In genomic region chr1:155128469-155128754, GRCh38 we compare ENCODE assay signal across 8 cellular contexts. TPM values are rescaled to one million over a fixed set of nuclear protein-coding genes. Genes with fewer than 3 reads are reported as not detected.
A peak's percentile ranks its signal among the peaks of the same experiment; 100 is the strongest.
DNase-seq lines count a peak whose midpoint lies in the region; ATAC-seq and TF ChIP-seq lines count a peak whose summit lies in the region.

No MANE protein-coding gene starts in this region.

- H3K4me2 ChIP-seq in parathyroid adenoma (ENCODE audit: low read length) (peak overlapping the region; percentile 57), GM23248 (ENCODE audit: unreplicated experiment) (no peak overlapping the region)

- intact Hi-C loops in CD4-positive, alpha-beta memory T cell (cut with micrococcal nuclease), result loop anchor here (5.0 kb wide), 1 partner anchor 36 kb away; no protein-coding TSS in a partner anchor

- H3K36me3 ChIP-seq in CD4-positive, alpha-beta memory T cell (ENCODE audit: insufficient read depth, low read length), result no peaks in the 10 kb centered on the region
- H3K36me3 ChIP-seq in SJCRH30 (no peaks in the 10 kb centered on the region), parathyroid adenoma (ENCODE audit: control insufficient read depth, insufficient read depth, low read length) (no peaks in the 10 kb centered on the region), GM23248 (ENCODE audit: low read depth) (no peaks in the 10 kb centered on the region)

- H3K27ac Mint-ChIP-seq in CD4-positive, alpha-beta memory T cell, result peak overlapping the region in 5 of 7 donors; percentile 14 to 72 (median 63)
- no peak overlapping the region for H3K27ac Mint-ChIP-seq in HFFc6

- peaks cover 12% of the 10 kb centered on the region for H3K27me3 ChIP-seq in CD4-positive, alpha-beta memory T cell (ENCODE audit: insufficient read depth, low read length)
- H3K27me3 ChIP-seq in SJCRH30 (peaks cover 14% of the 10 kb centered on the region; the same call in 1 of the 2 replicates), parathyroid adenoma (ENCODE audit: control insufficient read depth, insufficient read depth, low read length) (no peaks in the 10 kb centered on the region), GM23248 (replicated peaks; ENCODE audit: insufficient read depth) (peaks cover 53% of the 10 kb centered on the region)

- no peak for TF ChIP-seq CTCF in parathyroid adenoma (IDR thresholded peaks at IDR 0.05)
- no peak for TF ChIP-seq CTCF in HFFc6 (IDR thresholded peaks at IDR 0.05)

- peaks cover 32% of the 10 kb centered on the region for H3K4me1 ChIP-seq in CD4-positive, alpha-beta memory T cell (ENCODE audit: insufficient read depth, low read length)
- peaks cover 52% of the 10 kb centered on the region for H3K4me1 ChIP-seq in SJCRH30
- H3K4me1 ChIP-seq in parathyroid adenoma, result peaks cover 2% of the 10 kb centered on the region
- H3K4me1 ChIP-seq in GM23248 (ENCODE audit: insufficient read depth), result 0 out of 2 replicates have a peak, but pooled peaks cover 10% of the 10 kb centered on the region

- no peaks in the 10 kb centered on the region for H4K20me1 ChIP-seq in GM23248 (ENCODE audit: insufficient read depth)

- ATAC-seq in GM19397 (IDR thresholded peaks at IDR 0.05; ENCODE audit: unreplicated experiment), result no peak
- ATAC-seq in GM19455 (IDR thresholded peaks at IDR 0.05; ENCODE audit: unreplicated experiment), result no peak

- no peak for DNase-seq in CD4-positive, alpha-beta memory T cell
- no peak for DNase-seq in SJCRH30
- DNase-seq in epithelial cell of prostate (ENCODE audit: low read depth, low spot score), result no peak
- no peak for DNase-seq in HFFc6
- DNase-seq in GM23248, result no peak

- H3K4me3 ChIP-seq in CD4-positive, alpha-beta memory T cell (ENCODE audit: low read length in 2 of 2), result peak overlapping the region in 1 of 2 donors; percentile 2
- H3K4me3 ChIP-seq in SJCRH30, result peak overlapping the region; percentile 58
- H3K4me3 ChIP-seq in parathyroid adenoma (ENCODE audit: low read depth, low read length), result peak overlapping the region; percentile 75
- H3K4me3 ChIP-seq in GM23248, result no peak overlapping the region

- in situ Hi-C loops in GM23248 (cut with MboI), result no loop called here

- H3K9me2 ChIP-seq in GM23248 (ENCODE audit: insufficient read depth), result no peaks in the 10 kb centered on the region

- no peaks in the 10 kb centered on the region for H3K9me3 ChIP-seq in CD4-positive, alpha-beta memory T cell (ENCODE audit: control insufficient read depth in 1 of 2, low read length in 2 of 2)
- H3K9me3 ChIP-seq in SJCRH30 (replicated peaks) (no peaks in the 10 kb centered on the region), parathyroid adenoma (ENCODE audit: control insufficient read depth, low read length) (no peaks in the 10 kb centered on the region), GM23248 (ENCODE audit: low read depth) (no peaks in the 10 kb centered on the region)

- no peaks in the 10 kb centered on the region for H3K36me3 Mint-ChIP-seq in CD4-positive, alpha-beta memory T cell
- H3K36me3 Mint-ChIP-seq in HFFc6 (ENCODE audit: low read depth), result no peaks in the 10 kb centered on the region

- H2AFZ ChIP-seq in parathyroid adenoma, result no peak overlapping the region
- H2AFZ ChIP-seq in GM23248, result no peak overlapping the region

- H3K9me3 Mint-ChIP-seq in CD4-positive, alpha-beta memory T cell, result peaks cover 0 to 2% (median 0%) of the 10 kb centered on the region in 8 donors
- no peaks in the 10 kb centered on the region for H3K9me3 Mint-ChIP-seq in HFFc6

- H3K4me1 Mint-ChIP-seq in CD4-positive, alpha-beta memory T cell, result peaks cover 18 to 50% (median 27%) of the 10 kb centered on the region in 4 donors
- H3K4me1 Mint-ChIP-seq in HFFc6 (ENCODE audit: low read depth), result peaks cover 34% of the 10 kb centered on the region

- 41 to 52% methylated on average over 1 of the region's 1 CpG for WGBS in GM23248 (ENCODE audit: low coverage in 1 of 2, low lambda C conversion rate in 2 of 2, missing lambda C conversion rate in 2 of 2), 2 experiments

- no peaks in the 10 kb centered on the region for H3K79me2 ChIP-seq in parathyroid adenoma
- H3K79me2 ChIP-seq in GM23248 (ENCODE audit: insufficient read depth), result no peaks in the 10 kb centered on the region

- peak overlapping the region; percentile 72 to 87 (median 80) for H3K4me3 Mint-ChIP-seq in CD4-positive, alpha-beta memory T cell
- no peak overlapping the region for H3K4me3 Mint-ChIP-seq in HFFc6

- H3K9ac ChIP-seq in parathyroid adenoma (peak overlapping the region; percentile 28), GM23248 (no peak overlapping the region)

- no peak overlapping the region for H3K27ac ChIP-seq in CD4-positive, alpha-beta memory T cell (ENCODE audit: low read depth, low read length)
- no peak overlapping the region for H3K27ac ChIP-seq in SJCRH30
- peak overlapping the region; percentile 99 for H3K27ac ChIP-seq in epithelial cell of prostate
- H3K27ac ChIP-seq in parathyroid adenoma, result peak overlapping the region; percentile 72
- no peak overlapping the region for H3K27ac ChIP-seq in GM23248

- peaks cover 9 to 15% of the 10 kb centered on the region in 2 donors for H3K27me3 Mint-ChIP-seq in CD4-positive, alpha-beta memory T cell
- peaks cover 49% of the 10 kb centered on the region for H3K27me3 Mint-ChIP-seq in HFFc6 (ENCODE audit: insufficient read depth)

- POLR2A ChIA-PET in CD4-positive, alpha-beta memory T cell (lab: Charles Lee; ENCODE audit: partially characterized antibody), result interaction anchor here (0.5 to 1.4 kb wide), 4 partner anchors 12 to 116 kb away, joined by 3 read pairs; partner anchors contain the start of gene DPM3

- no peaks in the 10 kb centered on the region for H3F3A ChIP-seq in GM23248 (ENCODE audit: insufficient read depth)

- CTCF ChIA-PET in CD4-positive, alpha-beta memory T cell (lab: Charles Lee; ENCODE audit: partially characterized antibody), result interaction anchor here (0.7 to 2.7 kb wide), 4 partner anchors 37 to 84 kb away, joined by 3 to 18 read pairs (median 3); partner anchors contain the start of gene KRTCAP2

RNA-seq across cellular contexts. Expression of gene EFNA1, which starts 0.7 kb away (rescaled TPM):
- total RNA-seq in CD4-positive, alpha-beta memory T cell, result 1 to 10 TPM; 1.2 to 1.9 TPM
- polyA plus RNA-seq in CD4-positive, alpha-beta memory T cell, result 1 to 10 TPM in 1 of 2 donors, under 1 TPM in 1; 0.84 to 2.0 TPM
- total RNA-seq in SJCRH30 (2014; rRNA removed; shearing (Covaris generic)), result 1.8 and 2.2 TPM in 2 replicates
- under 1 TPM in 1 of 6 experiments, not detected in 5; 0.19 TPM for total RNA-seq in HFFc6 (2021; fragmentation: NEBNext Ultra II Directional; extraction: Animal tissue kit (Norgen Biotek cat#: 25700))
- not detected in 2 replicates for total RNA-seq in GM23248 (2014; rRNA removed; shearing (Covaris generic))
- polyA plus RNA-seq in GM23248 (2016; fragmentation: Nextera tagmentation; extraction: Ambion mirVana), result not detected in 2 replicates

RNA-seq across cellular contexts. Expression of gene SLC50A1, which starts 7.2 kb away (rescaled TPM):
- total RNA-seq in CD4-positive, alpha-beta memory T cell, result 10 to 100 TPM; 20.1 to 22.8 TPM
- 10 to 100 TPM; 50.3 to 91.7 TPM for polyA plus RNA-seq in CD4-positive, alpha-beta memory T cell
- 12.9 and 14.8 TPM in 2 replicates for total RNA-seq in SJCRH30 (2014; rRNA removed; shearing (Covaris generic))
- 10 to 100 TPM; 23.5 to 36.4 (median 29.5) TPM for total RNA-seq in HFFc6 (2021; fragmentation: NEBNext Ultra II Directional; extraction: Animal tissue kit (Norgen Biotek cat#: 25700))
- 33.4 and 34.1 TPM in 2 replicates for total RNA-seq in GM23248 (2014; rRNA removed; shearing (Covaris generic))
- polyA plus RNA-seq in GM23248 (2016; fragmentation: Nextera tagmentation; extraction: Ambion mirVana), result 55.1 and 58.3 TPM in 2 replicates

RNA-seq across cellular contexts. Expression of gene DPM3, which starts 11.9 kb away (rescaled TPM):
- 10 to 100 TPM; 51.6 to 53.6 TPM for total RNA-seq in CD4-positive, alpha-beta memory T cell
- 100 to 1,000 TPM; 101 to 119 TPM for polyA plus RNA-seq in CD4-positive, alpha-beta memory T cell
- 16.1 and 16.8 TPM in 2 replicates for total RNA-seq in SJCRH30 (2014; rRNA removed; shearing (Covaris generic))
- total RNA-seq in HFFc6 (2021; fragmentation: NEBNext Ultra II Directional; extraction: Animal tissue kit (Norgen Biotek cat#: 25700)), result 100 to 1,000 TPM in 1 of 6 experiments, 10 to 100 TPM in 5; 66.2 to 110 (median 86.2) TPM
- 21.8 and 50.7 TPM in 2 replicates for total RNA-seq in GM23248 (2014; rRNA removed; shearing (Covaris generic))
- polyA plus RNA-seq in GM23248 (2016; fragmentation: Nextera tagmentation; extraction: Ambion mirVana), result 75.3 and 82.3 TPM in 2 replicates

RNA-seq across cellular contexts. Expression of gene KRTCAP2, which starts 44.7 kb away (rescaled TPM):
- total RNA-seq in CD4-positive, alpha-beta memory T cell, result 100 to 1,000 TPM; 173 to 180 TPM
- polyA plus RNA-seq in CD4-positive, alpha-beta memory T cell, result 100 to 1,000 TPM; 469 to 488 TPM
- total RNA-seq in SJCRH30 (2014; rRNA removed; shearing (Covaris generic)), result 84.2 and 90.9 TPM in 2 replicates
- total RNA-seq in HFFc6 (2021; fragmentation: NEBNext Ultra II Directional; extraction: Animal tissue kit (Norgen Biotek cat#: 25700)), result 100 to 1,000 TPM; 231 to 351 (median 285) TPM
- total RNA-seq in GM23248 (2014; rRNA removed; shearing (Covaris generic)), result 92.7 and 189 TPM in 2 replicates
- 480 and 484 TPM in 2 replicates for polyA plus RNA-seq in GM23248 (2016; fragmentation: Nextera tagmentation; extraction: Ambion mirVana)

RNA-seq across cellular contexts. Expression of gene TRIM46, which starts 45.2 kb away (rescaled TPM):
- 1 to 10 TPM; 8.4 to 8.5 TPM for total RNA-seq in CD4-positive, alpha-beta memory T cell
- 1 to 10 TPM; 1.6 to 3.6 TPM for polyA plus RNA-seq in CD4-positive, alpha-beta memory T cell
- 0.79 and 1.0 TPM in 2 replicates for total RNA-seq in SJCRH30 (2014; rRNA removed; shearing (Covaris generic))
- total RNA-seq in HFFc6 (2021; fragmentation: NEBNext Ultra II Directional; extraction: Animal tissue kit (Norgen Biotek cat#: 25700)), result 1 to 10 TPM; 5.1 to 7.1 (median 6.1) TPM
- 3.4 TPM in 2 replicates for total RNA-seq in GM23248 (2014; rRNA removed; shearing (Covaris generic))
- polyA plus RNA-seq in GM23248 (2016; fragmentation: Nextera tagmentation; extraction: Ambion mirVana), result 1.6 and 2.1 TPM in 2 replicates

Comparison
In these comparisons a context has a peak if more than half of its experiments do, and no peak if none do; other contexts are left out.
1. H3K27ac ChIP-seq: peak in epithelial cell of prostate (single experiment) and parathyroid adenoma (single experiment); none in CD4-positive, alpha-beta memory T cell (single experiment), SJCRH30 (single experiment) and GM23248 (single experiment).